7 cellular contexts compared by ENCODE assay signal in the genomic region with DNA sequence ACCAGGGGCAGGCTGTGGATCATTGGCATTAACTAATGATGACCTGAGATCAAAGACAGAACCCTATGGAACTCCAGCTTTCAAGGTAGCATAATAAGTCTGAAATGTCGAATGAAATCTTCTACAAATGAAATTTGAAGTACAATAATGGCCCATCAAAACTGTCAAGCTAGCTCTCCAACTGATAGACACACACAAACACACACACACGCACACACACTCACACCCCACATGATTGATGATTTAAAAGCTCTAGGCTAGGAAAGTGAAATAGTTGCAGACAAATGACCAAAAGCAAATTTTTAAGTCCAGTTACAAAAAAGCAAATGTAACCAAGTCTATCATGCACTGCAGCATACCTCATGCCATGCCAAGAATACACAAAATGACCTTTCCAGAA.
"Had no signal": no experiment of that assay in that cellular context is flagged by ENCODE, and none has a peak within 500 bp of the region (broad histone marks: within the 10 kb centered on the region; RNA-seq: fewer than 3 reads in every experiment).

No MANE protein-coding gene starts in this region.

- H2AFZ ChIP-seq: GM23248 had no signal

- ATAC-seq: HepG2 had no signal

- H3K4me3 ChIP-seq: GM23248 had no signal

- H3K27ac ChIP-seq: GM23248 had no signal

- DNase-seq: GM23248, GOT3, H9, HCEC 1CT, KBM-7 had no signal

- FAIRE-seq: H54, HepG2 had no signal

- H3K9ac ChIP-seq: GM23248 had no signal
